ENCODE assay signal across 15 cellular contexts in genomic region chr17:15942207-15942833, GRCh38. TPM values are rescaled to one million over a fixed set of nuclear protein-coding genes. Genes with fewer than 3 reads are reported as not detected.
DNase-seq lines count a peak whose midpoint lies in the region; ATAC-seq, FAIRE-seq and TF ChIP-seq lines count a peak whose summit lies in the region.
"Had no signal": no experiment of that assay in that cellular context is flagged by ENCODE, and none has a peak within 500 bp of the region (broad histone marks: within the 10 kb centered on the region; RNA-seq: fewer than 3 reads in every experiment).

No MANE protein-coding gene starts in this region.

- DNase-seq in AG20443 (ENCODE audit: low spot score) (peak; percentile 5), HL-60 (ENCODE audit: low read depth in 1 of 2, low spot score in 1 of 2) (peak in 1 of 2 experiments; percentile 70), RWPE2 (ENCODE audit: low spot score) (no peak), endothelial cell of umbilical vein (ENCODE audit: low read depth, low spot score) (peak; percentile 50), RCC 7860 (ENCODE audit: low spot score) (no peak), OCI-LY7 (ENCODE audit: low spot score) (no peak), ureter (ENCODE audit: low spot score) (no peak)
- DNase-seq: ACHN; activated CD4-positive, alpha-beta T cell treated with anti-CD3 and anti-CD28 coated beads, Interleukin-2, amount 50 U/mL, for 1 hour; activated T-cell treated with anti-CD3 and anti-CD28 coated beads, Interleukin-2, amount 50 U/mL, for 24 hours; glutamatergic neuron; NCI-H1417 treated with DMSO at 0.1 percent for 48 hours; NCI-H446; tibial artery had no signal

- dilution Hi-C loops in endothelial cell of umbilical vein (cut with MboI; ENCODE audit: extremely low pct_ligation_motif_present, low sequenced_read_pairs): no loop called here

- TF ChIP-seq CTCF in HL-60 (IDR thresholded peaks at IDR 0.05; ENCODE audit: insufficient read depth, low read length): no peak
- no peak for TF ChIP-seq CTCF in RWPE2 (IDR thresholded peaks at IDR 0.05; ENCODE audit: poor library complexity, severe bottlenecking)
- TF ChIP-seq CTCF in endothelial cell of umbilical vein (IDR thresholded peaks at IDR 0.05; ENCODE audit: extremely low read depth in 1 of 2, insufficient read depth in 1 of 2, low read depth in 1 of 2, low read length in 2 of 2): no peak
- no peak for TF ChIP-seq CTCF in OCI-LY7 (conservative IDR thresholded peaks at IDR 0.05; ENCODE audit: low read length)

- H3K9ac ChIP-seq in endothelial cell of umbilical vein (replicated peaks; ENCODE audit: extremely low read depth, insufficient read depth, low read length): no peak overlapping the region

- H3K4me1 ChIP-seq in RWPE2 (ENCODE audit: insufficient read depth, poor library complexity, severe bottlenecking) (peaks cover 9% of the 10 kb centered on the region), endothelial cell of umbilical vein (ENCODE audit: control insufficient read depth, extremely low read depth, insufficient read depth, low read length) (peaks cover 26% of the 10 kb centered on the region), OCI-LY7 (ENCODE audit: insufficient read depth, low read length, poor library complexity, severe bottlenecking) (no peaks in the 10 kb centered on the region)

- peak overlapping the region; percentile 45 for H2AFZ ChIP-seq in endothelial cell of umbilical vein (ENCODE audit: low read depth, low read length)
- H2AFZ ChIP-seq in OCI-LY7 (ENCODE audit: low read length): no peak overlapping the region

- FAIRE-seq in endothelial cell of umbilical vein (lab: Jason Lieb, UNC) (peak; percentile 94), RCC 7860 (lab: Jason Lieb, UNC) (no peak)

- no peak for ATAC-seq in RWPE2 (ENCODE audit: low read depth)
- ATAC-seq in HG02642 (IDR thresholded peaks at IDR 0.05; ENCODE audit: poor library complexity, unreplicated experiment): no peak

- H3K36me3 ChIP-seq in RWPE2 (ENCODE audit: low read depth) (no peaks in the 10 kb centered on the region), endothelial cell of umbilical vein (ENCODE audit: control insufficient read depth in 2 of 2, extremely low read depth in 1 of 2, insufficient read depth in 2 of 2, low read length in 2 of 2) (no peaks in the 10 kb centered on the region), OCI-LY7 (ENCODE audit: insufficient read depth, low read length) (no peaks in the 10 kb centered on the region)
- H3K36me3 ChIP-seq: tibial artery had no signal

- POLR2A ChIA-PET in endothelial cell of umbilical vein (lab: Charles Lee) (no interaction called here), OCI-LY7 (lab: Charles Lee) (no interaction called here)

- no peak overlapping the region for H3K4me3 ChIP-seq in HL-60 (replicated peaks; ENCODE audit: insufficient read depth, low read length)
- H3K4me3 ChIP-seq in RWPE2 (ENCODE audit: severe bottlenecking): no peak overlapping the region
- no peak overlapping the region for H3K4me3 ChIP-seq in endothelial cell of umbilical vein (replicated peaks in 1 of 3; ENCODE audit: insufficient read depth in 1 of 3, low read depth in 1 of 3, low read length in 3 of 3)
- no peak overlapping the region for H3K4me3 ChIP-seq in OCI-LY7 (ENCODE audit: low read depth, low read length, poor library complexity, severe bottlenecking)
- H3K4me3 ChIP-seq: tibial artery had no signal

- no peak for TF ChIP-seq POLR2A in endothelial cell of umbilical vein (IDR thresholded peaks at IDR 0.05; ENCODE audit: low read depth, low read length)

- no peaks in the 10 kb centered on the region for H3K9me2 ChIP-seq in OCI-LY7 (ENCODE audit: insufficient read depth, low read length)

- intact Hi-C loops in endothelial cell of umbilical vein (cut with micrococcal nuclease) (loop anchor here (5.0 kb wide), 1 partner anchor 90 kb away; no protein-coding TSS in a partner anchor), OCI-LY7 (cut with micrococcal nuclease; ENCODE audit: unreplicated experiment) (no loop called here)

- H3K79me2 ChIP-seq in endothelial cell of umbilical vein (ENCODE audit: control insufficient read depth, insufficient read depth, low read length) (peaks cover 16% of the 10 kb centered on the region), OCI-LY7 (ENCODE audit: insufficient read depth, low read depth, low read length) (no peaks in the 10 kb centered on the region)

- CTCF ChIA-PET in endothelial cell of umbilical vein (lab: Charles Lee): interaction anchor here (5.7 kb wide), 1 partner anchor 54 kb away, joined by 133 read pairs; the partner anchor contains the start of genes TTC19 and ZSWIM7
- CTCF ChIA-PET in OCI-LY7 (lab: Charles Lee; ENCODE audit: unreplicated experiment): no interaction called here

- BruUV-seq in endothelial cell of umbilical vein (replicated peaks; lab: Mats Ljungman, UMichigan) (no TSS peak), OCI-LY7 (replicated peaks; lab: Mats Ljungman, UMichigan) (no TSS peak)

- H3K4me2 ChIP-seq in endothelial cell of umbilical vein (ENCODE audit: insufficient read depth, low read length) (no peak overlapping the region), OCI-LY7 (ENCODE audit: low read length) (no peak overlapping the region)

- H3K9me1 ChIP-seq in endothelial cell of umbilical vein (replicated peaks; ENCODE audit: control insufficient read depth, extremely low read depth, insufficient read depth, low read length): no peaks in the 10 kb centered on the region

- peak overlapping the region; percentile 67 for H3K27ac ChIP-seq in HL-60 (replicated peaks)
- H3K27ac ChIP-seq in RWPE2 (ENCODE audit: poor library complexity, severe bottlenecking): peak overlapping the region; percentile 34
- peak overlapping the region; percentile 24 for H3K27ac ChIP-seq in endothelial cell of umbilical vein (ENCODE audit: insufficient read depth, low read depth, low read length)
- H3K27ac ChIP-seq in OCI-LY7 (ENCODE audit: low read depth, low read length, poor library complexity, severe bottlenecking): no peak overlapping the region
- H3K27ac ChIP-seq: tibial artery had no signal

- H3K9me3 ChIP-seq in RWPE2 (ENCODE audit: severe bottlenecking) (no peaks in the 10 kb centered on the region), endothelial cell of umbilical vein (replicated peaks; ENCODE audit: control insufficient read depth, insufficient read depth, low read length) (no peaks in the 10 kb centered on the region), OCI-LY7 (ENCODE audit: low read length) (no peaks in the 10 kb centered on the region)
- H3K9me3 ChIP-seq: tibial artery had no signal

- H4K20me1 ChIP-seq in endothelial cell of umbilical vein (replicated peaks; ENCODE audit: control insufficient read depth, extremely low read depth, insufficient read depth, low read length): no peaks in the 10 kb centered on the region
- no peaks in the 10 kb centered on the region for H4K20me1 ChIP-seq in OCI-LY7 (ENCODE audit: insufficient read depth, low read length)

- H3K27me3 ChIP-seq in HL-60 (ENCODE audit: insufficient read depth, poor library complexity, severe bottlenecking) (no peaks in the 10 kb centered on the region), RWPE2 (ENCODE audit: insufficient read depth, poor library complexity, severe bottlenecking) (no peaks in the 10 kb centered on the region), endothelial cell of umbilical vein (ENCODE audit: control insufficient read depth in 2 of 2, insufficient read depth in 2 of 2, low read length in 2 of 2) (no peaks in the 10 kb centered on the region)

TF ChIP-seq in endothelial cell of umbilical vein, 7 proteins besides CTCF, POLR2A, EP300 and RAD21 (continues in another document):
- TF ChIP-seq GATA2 (IDR thresholded peaks at IDR 0.05; ENCODE audit: insufficient read depth, insufficient read length, low read depth, low read length): no peak
- TF ChIP-seq POLR2AphosphoS5 (IDR thresholded peaks at IDR 0.05; ENCODE audit: insufficient read depth, low read depth, low read length): peak; percentile 24
- TF ChIP-seq FOS (IDR thresholded peaks at IDR 0.05; ENCODE audit: borderline replicate concordance, insufficient read depth, low read length): peak; percentile 50

RNA-seq across cellular contexts. Expression of gene ADORA2B, which starts 2.6 kb away (rescaled TPM):
- total RNA-seq in endothelial cell of umbilical vein (6.5 and 9.8 TPM in 2 replicates), OCI-LY7 (2022) (not detected in 2 replicates), ureter (5.2 TPM)
- 8.8 and 10.1 TPM in 2 replicates for polyA plus RNA-seq in endothelial cell of umbilical vein
- polyA plus RNA-seq in endothelial cell of umbilical vein (2011; cell fraction: cytosol; rRNA removed): 5.8 and 6.7 TPM in 2 replicates
- polyA plus RNA-seq in endothelial cell of umbilical vein (2011; cell fraction: nucleus; rRNA removed): 3.5 and 3.9 TPM in 2 replicates
- 6.9 and 10.7 TPM in 2 replicates for polyA plus RNA-seq in endothelial cell of umbilical vein (2012)
- 6.2 and 7.1 TPM in 2 replicates for polyA minus RNA-seq in endothelial cell of umbilical vein
- polyA minus RNA-seq in endothelial cell of umbilical vein (2011; cell fraction: cytosol; rRNA and poly(A)+ RNA removed): 0.51 TPM
- polyA minus RNA-seq in endothelial cell of umbilical vein (2011; cell fraction: nucleus; rRNA and poly(A)+ RNA removed): 3.9 and 4.3 TPM in 2 replicates
- not detected in 2 replicates for total RNA-seq in OCI-LY7 (2014; rRNA removed; shearing (Covaris generic))

RNA-seq across cellular contexts. Expression of gene ZSWIM7, which starts 57.2 kb away (rescaled TPM):
- total RNA-seq in endothelial cell of umbilical vein (18.0 and 21.9 TPM in 2 replicates), OCI-LY7 (2022) (27.4 and 33.2 TPM in 2 replicates), ureter (29.9 TPM)
- 33.8 and 38.9 TPM in 2 replicates for polyA plus RNA-seq in endothelial cell of umbilical vein
- polyA plus RNA-seq in endothelial cell of umbilical vein (2011; cell fraction: cytosol; rRNA removed): 26.7 and 30.5 TPM in 2 replicates
- polyA plus RNA-seq in endothelial cell of umbilical vein (2011; cell fraction: nucleus; rRNA removed): 29.1 and 33.7 TPM in 2 replicates
- polyA plus RNA-seq in endothelial cell of umbilical vein (2012): 27.3 and 27.8 TPM in 2 replicates
- 11.0 and 21.6 TPM in 2 replicates for polyA minus RNA-seq in endothelial cell of umbilical vein
- polyA minus RNA-seq in endothelial cell of umbilical vein (2011; cell fraction: cytosol; rRNA and poly(A)+ RNA removed): 11.2 TPM
- 2.2 and 6.1 TPM in 2 replicates for polyA minus RNA-seq in endothelial cell of umbilical vein (2011; cell fraction: nucleus; rRNA and poly(A)+ RNA removed)
- total RNA-seq in OCI-LY7 (2014; rRNA removed; shearing (Covaris generic)): 27.2 and 34.7 TPM in 2 replicates

RNA-seq across cellular contexts. Expression of gene TTC19, which starts 57.3 kb away (rescaled TPM):
- total RNA-seq in endothelial cell of umbilical vein (32.8 and 33.3 TPM in 2 replicates), OCI-LY7 (2022) (43.2 and 43.7 TPM in 2 replicates), ureter (61.6 TPM)
- polyA plus RNA-seq in endothelial cell of umbilical vein: 7.6 and 7.8 TPM in 2 replicates
- polyA plus RNA-seq in endothelial cell of umbilical vein (2011; cell fraction: cytosol; rRNA removed): 6.7 TPM in 2 replicates
- polyA plus RNA-seq in endothelial cell of umbilical vein (2011; cell fraction: nucleus; rRNA removed): 13.0 and 14.1 TPM in 2 replicates
- 30.7 and 31.2 TPM in 2 replicates for polyA plus RNA-seq in endothelial cell of umbilical vein (2012)
- 12.1 and 12.4 TPM in 2 replicates for polyA minus RNA-seq in endothelial cell of umbilical vein
- 13.1 TPM for polyA minus RNA-seq in endothelial cell of umbilical vein (2011; cell fraction: cytosol; rRNA and poly(A)+ RNA removed)
- 18.8 and 24.8 TPM in 2 replicates for polyA minus RNA-seq in endothelial cell of umbilical vein (2011; cell fraction: nucleus; rRNA and poly(A)+ RNA removed)
- total RNA-seq in OCI-LY7 (2014; rRNA removed; shearing (Covaris generic)): 42.0 and 57.3 TPM in 2 replicates

Comparison
In these comparisons a context has a peak if more than half of its experiments do, and no peak if none do; other contexts are left out.
1. DNase-seq: peak in AG20443 (single experiment) and endothelial cell of umbilical vein (single experiment); none in RWPE2 (single experiment), RCC 7860 (single experiment), OCI-LY7 (single experiment) and ureter (single experiment).